Comparison of ENCODE assay signal across 17 cellular contexts in the genomic region with DNA sequence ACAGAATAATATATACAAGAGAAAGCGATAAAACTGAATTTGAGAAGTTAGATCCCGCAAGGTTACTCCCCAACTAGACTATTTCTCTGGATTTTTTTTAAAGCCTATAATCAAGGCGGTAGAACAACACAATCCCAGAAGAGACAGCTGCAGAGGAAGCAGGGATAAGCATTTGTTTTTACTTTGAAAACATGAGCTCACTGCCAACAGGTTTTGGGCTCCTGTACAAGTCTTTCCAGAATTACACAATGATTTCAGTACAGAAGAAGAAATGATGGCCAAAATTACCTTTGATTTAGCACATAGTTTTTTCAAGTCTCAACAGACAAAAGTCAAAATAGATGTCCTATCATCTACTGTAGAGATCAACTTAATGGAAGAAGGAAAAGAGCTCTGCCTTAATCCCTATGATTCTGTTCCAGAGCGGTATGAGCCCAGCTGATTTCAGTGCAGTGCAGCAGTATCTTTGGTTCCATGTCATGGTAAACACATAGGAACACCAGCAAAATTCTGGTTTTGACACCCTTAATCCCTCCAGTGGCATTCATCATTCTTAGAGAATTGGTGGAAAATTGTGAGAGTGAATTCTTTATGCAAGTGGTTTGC.
DNase-seq lines count a peak whose midpoint lies in the region; ATAC-seq, FAIRE-seq and TF ChIP-seq lines count a peak whose summit lies in the region.
"Had no signal": no experiment of that assay in that cellular context is flagged by ENCODE, and none has a peak within 500 bp of the region (broad histone marks: within the 10 kb centered on the region; RNA-seq: fewer than 3 reads in every experiment).

No MANE protein-coding gene starts in this region.

- H3K4me1 Mint-ChIP-seq in H9 (peaks cover 38 to 42% of the 10 kb centered on the region in 2 experiments), astrocyte (ENCODE audit: low read depth, unreplicated experiment) (peaks cover 8% of the 10 kb centered on the region)
- H3K4me1 Mint-ChIP-seq: activated CD4-positive, alpha-beta T cell treated with anti-CD3 and anti-CD28 coated beads, Interleukin-2, amount 10 ng/mL, durations not matched to agents 24 days and 14 days; activated naive CD8-positive, alpha-beta T cell treated with anti-CD3 and anti-CD28 coated beads for 36 hours had no signal

- H3K4me1 ChIP-seq in H9 (ENCODE audit: insufficient read depth, low read length), result peaks cover 4% of the 10 kb centered on the region; the same call in 1 of the 2 replicates
- H3K4me1 ChIP-seq in astrocyte (ENCODE audit: insufficient read depth, low read length), result peaks cover 8% of the 10 kb centered on the region
- no peaks in the 10 kb centered on the region for H3K4me1 ChIP-seq in prostate gland (replicated peaks)
- H3K4me1 ChIP-seq: BE2C, parathyroid adenoma had no signal

- DNase-seq in H9 (no peak), astrocyte (ENCODE audit: low read depth) (peak; percentile 77), fibroblast of the aortic adventitia (ENCODE audit: low read depth) (peak; percentile 83), prostate gland (ENCODE audit: low spot score) (peak; percentile 45), putamen (ENCODE audit: low spot score) (no peak)
- no peak for DNase-seq in activated CD4-positive, alpha-beta T cell treated with anti-CD3 and anti-CD28 coated beads, Interleukin-2, amount 50 U/mL, for 48 hours
- DNase-seq: activated CD4-positive, alpha-beta T cell treated with anti-CD3 and anti-CD28 coated beads, Interleukin-2, amount 10 ng/mL, durations not matched to agents 24 days and 14 days; activated naive CD8-positive, alpha-beta T cell treated with anti-CD3 and anti-CD28 coated beads for 36 hours; activated T-cell treated with anti-CD3 and anti-CD28 coated beads, Interleukin-2, amount 50 U/mL, for 24 hours; BE2C; esophagus squamous epithelium; Karpas-422; NCI-H187; NCI-H526 treated with DMSO at 0.1 percent for 48 hours had no signal

- H4K8ac ChIP-seq in H9 (replicated peaks; ENCODE audit: insufficient read length, low read depth, low read length), result no peak overlapping the region

- no peak overlapping the region for H3K18ac ChIP-seq in H9 (ENCODE audit: insufficient read length, low read depth, low read length)

- no CpG with 5 or more reads among the region's 4 CpGs for WGBS in H9 (ENCODE audit: extremely low coverage, insufficient read length, low lambda C conversion rate)
- 23% methylated on average over 4 of the region's 4 CpGs for WGBS in prostate gland

- H3K9ac ChIP-seq in H9 (ENCODE audit: extremely low read depth, insufficient read length, low read length), result no peak overlapping the region
- no peak overlapping the region for H3K9ac ChIP-seq in astrocyte (ENCODE audit: low read length)
- H3K9ac ChIP-seq: parathyroid adenoma had no signal

- H4K20me1 ChIP-seq in H9 (ENCODE audit: control insufficient read depth, insufficient read depth, insufficient read length) (no peaks in the 10 kb centered on the region), astrocyte (ENCODE audit: insufficient read depth, low read length) (no peaks in the 10 kb centered on the region)

- no peak overlapping the region for H2BK20ac ChIP-seq in H9 (ENCODE audit: low read depth, low read length, poor library complexity, severe bottlenecking)

- H3T11ph ChIP-seq in H9 (ENCODE audit: low read length), result no peak overlapping the region

- no peak overlapping the region for H2BK5ac ChIP-seq in H9 (ENCODE audit: insufficient read length, low read length)

- H2BK15ac ChIP-seq in H9 (ENCODE audit: low read depth, low read length), result no peak overlapping the region

- H3K14ac ChIP-seq in H9 (ENCODE audit: insufficient read depth, low read length), result no peak overlapping the region

- TF ChIP-seq POLR2A in prostate gland (IDR thresholded peaks at IDR 0.05), result no peak

- H3K79me2 ChIP-seq in H9 (ENCODE audit: insufficient read depth, low read length) (no peaks in the 10 kb centered on the region), astrocyte (ENCODE audit: insufficient read depth, low read length) (no peaks in the 10 kb centered on the region)
- H3K79me2 ChIP-seq: parathyroid adenoma had no signal

- TF ChIP-seq CTCF in H9 (conservative IDR thresholded peaks at IDR 0.05), result no peak
- TF ChIP-seq CTCF in astrocyte (IDR thresholded peaks at IDR 0.05; ENCODE audit: insufficient read depth, low read depth, low read length), result no peak
- no peak for TF ChIP-seq CTCF in fibroblast of the aortic adventitia (IDR thresholded peaks at IDR 0.05; ENCODE audit: insufficient read depth, low read length)
- no peak for TF ChIP-seq CTCF in prostate gland (IDR thresholded peaks at IDR 0.05)

- peak overlapping the region; percentile 62 for H2BK12ac ChIP-seq in H9 (ENCODE audit: insufficient read length, low read depth, low read length)

- H2AK5ac ChIP-seq in H9 (ENCODE audit: insufficient read length, low read length), result no peak overlapping the region

- no peak overlapping the region for H4K5ac ChIP-seq in H9 (ENCODE audit: insufficient read length, low read depth, low read length)

- H3K36me3 ChIP-seq in astrocyte (ENCODE audit: insufficient read depth, low read length) (no peaks in the 10 kb centered on the region), prostate gland (no peaks in the 10 kb centered on the region)
- H3K36me3 ChIP-seq: BE2C, esophagus squamous epithelium had no signal

- H3K9me3 Mint-ChIP-seq in H9, result peaks cover 7 to 13% of the 10 kb centered on the region in 2 experiments
- no peaks in the 10 kb centered on the region for H3K9me3 Mint-ChIP-seq in astrocyte (ENCODE audit: unreplicated experiment)
- H3K9me3 Mint-ChIP-seq: activated CD4-positive, alpha-beta T cell treated with anti-CD3 and anti-CD28 coated beads, Interleukin-2, amount 10 ng/mL, durations not matched to agents 24 days and 14 days had no signal

- no peak overlapping the region for H3K4me2 ChIP-seq in H9 (ENCODE audit: insufficient read depth, insufficient read length, low read length)
- H3K4me2 ChIP-seq in astrocyte (ENCODE audit: low read length), result no peak overlapping the region

- no peak overlapping the region for H2AFZ ChIP-seq in H9 (ENCODE audit: low read length)
- H2AFZ ChIP-seq in astrocyte (ENCODE audit: low read depth, low read length), result no peak overlapping the region
- H2AFZ ChIP-seq: parathyroid adenoma had no signal

- peaks cover 7 to 15% (median 15%) of the 10 kb centered on the region in 3 experiments for H3K36me3 Mint-ChIP-seq in H9 (ENCODE audit: insufficient read depth in 1 of 3, low read depth in 3 of 3)
- no peaks in the 10 kb centered on the region for H3K36me3 Mint-ChIP-seq in astrocyte (ENCODE audit: low read depth, unreplicated experiment)
- H3K36me3 Mint-ChIP-seq: activated naive CD8-positive, alpha-beta T cell treated with anti-CD3 and anti-CD28 coated beads for 36 hours had no signal

- no peaks in the 10 kb centered on the region for H3K79me1 ChIP-seq in H9 (ENCODE audit: insufficient read depth, low read depth, low read length, poor library complexity, severe bottlenecking)

- intact Hi-C loops in prostate gland (cut with DNase I), result loop anchor here (5.0 to 10.0 kb wide), 3 partner anchors 46 to 829 kb away; no protein-coding TSS in a partner anchor

- no peak overlapping the region for H3K4me3 ChIP-seq in astrocyte (ENCODE audit: insufficient read depth, low read depth, low read length)
- no peak overlapping the region for H3K4me3 ChIP-seq in fibroblast of the aortic adventitia (ENCODE audit: low read depth, low read length)
- H3K4me3 ChIP-seq in prostate gland, result no peak overlapping the region
- H3K4me3 ChIP-seq: esophagus squamous epithelium had no signal

- no peak overlapping the region for H3K56ac ChIP-seq in H9 (ENCODE audit: insufficient read length, low read depth, low read length)

- H3K27ac ChIP-seq in H9 (ENCODE audit: insufficient read length, low read depth, low read length) (no peak overlapping the region), astrocyte (ENCODE audit: low read depth, low read length) (no peak overlapping the region), prostate gland (no peak overlapping the region)
- H3K27ac ChIP-seq: parathyroid adenoma had no signal

- H3K27me3 Mint-ChIP-seq in H9 (ENCODE audit: low read depth), result no peaks in the 10 kb centered on the region
- H3K27me3 Mint-ChIP-seq in astrocyte (ENCODE audit: low read depth, unreplicated experiment), result no peaks in the 10 kb centered on the region
- H3K27me3 Mint-ChIP-seq: activated CD4-positive, alpha-beta T cell treated with anti-CD3 and anti-CD28 coated beads, Interleukin-2, amount 10 ng/mL, durations not matched to agents 24 days and 14 days; activated naive CD8-positive, alpha-beta T cell treated with anti-CD3 and anti-CD28 coated beads for 36 hours; activated T-cell treated with anti-CD3 and anti-CD28 coated beads, Interleukin-2, amount 50 U/mL, for 24 hours had no signal

- no peak overlapping the region for H2BK120ac ChIP-seq in H9 (ENCODE audit: low read depth, low read length, poor library complexity, severe bottlenecking)

- H3K9me3 ChIP-seq in H9 (ENCODE audit: control insufficient read depth, low read depth, low read length), result no peaks in the 10 kb centered on the region
- H3K9me3 ChIP-seq in astrocyte (ENCODE audit: insufficient read depth, low read depth, low read length), result no peaks in the 10 kb centered on the region
- H3K9me3 ChIP-seq in prostate gland, result no peaks in the 10 kb centered on the region
- H3K9me3 ChIP-seq: BE2C, esophagus squamous epithelium had no signal

- H3K23ac ChIP-seq in H9 (ENCODE audit: insufficient read length, low read depth, low read length), result no peak overlapping the region

- no peak overlapping the region for H4K91ac ChIP-seq in H9 (ENCODE audit: insufficient read length, low read depth, low read length)

- H3K4me3 Mint-ChIP-seq in H9, result no peak overlapping the region
- no peak overlapping the region for H3K4me3 Mint-ChIP-seq in astrocyte (ENCODE audit: unreplicated experiment)
- H3K4me3 Mint-ChIP-seq: activated CD4-positive, alpha-beta T cell treated with anti-CD3 and anti-CD28 coated beads, Interleukin-2, amount 10 ng/mL, durations not matched to agents 24 days and 14 days; activated naive CD8-positive, alpha-beta T cell treated with anti-CD3 and anti-CD28 coated beads for 36 hours; activated T-cell treated with anti-CD3 and anti-CD28 coated beads, Interleukin-2, amount 50 U/mL, for 24 hours had no signal

- FAIRE-seq in astrocyte (lab: Jason Lieb, UNC), result no peak

- peaks cover 3% of the 10 kb centered on the region for H3K23me2 ChIP-seq in H9 (ENCODE audit: insufficient read length, low read depth, low read length, poor library complexity, severe bottlenecking)

- peak overlapping the region in 2 of 3 experiments; percentile 24 to 88; a peak in 2 of 7 replicates for H3K27ac Mint-ChIP-seq in H9
- no peak overlapping the region for H3K27ac Mint-ChIP-seq in astrocyte (ENCODE audit: unreplicated experiment)
- H3K27ac Mint-ChIP-seq: activated CD4-positive, alpha-beta T cell treated with anti-CD3 and anti-CD28 coated beads, Interleukin-2, amount 10 ng/mL, durations not matched to agents 24 days and 14 days; activated naive CD8-positive, alpha-beta T cell treated with anti-CD3 and anti-CD28 coated beads for 36 hours; activated T-cell treated with anti-CD3 and anti-CD28 coated beads, Interleukin-2, amount 50 U/mL, for 24 hours had no signal

- no peak overlapping the region for H3K4ac ChIP-seq in H9 (ENCODE audit: low read depth, low read length)

- H3K27me3 ChIP-seq in H9 (ENCODE audit: insufficient read depth, low read length) (no peaks in the 10 kb centered on the region), astrocyte (ENCODE audit: insufficient read depth, low read length) (no peaks in the 10 kb centered on the region), prostate gland (replicated peaks; ENCODE audit: insufficient read depth) (no peaks in the 10 kb centered on the region)
- H3K27me3 ChIP-seq: BE2C, esophagus squamous epithelium had no signal

- ATAC-seq in GM18520 (IDR thresholded peaks at IDR 0.05; ENCODE audit: unreplicated experiment) (no peak), HG03342 (IDR thresholded peaks at IDR 0.05; ENCODE audit: unreplicated experiment) (no peak)

Comparison
In these comparisons a context has a peak if more than half of its experiments do, and no peak if none do; other contexts are left out.
1. DNase-seq: peak in astrocyte (single experiment), fibroblast of the aortic adventitia (single experiment) and prostate gland (single experiment); none in H9 (single experiment), activated CD4-positive, alpha-beta T cell treated with anti-CD3 and anti-CD28 coated beads, Interleukin-2, amount 50 U/mL, for 48 hours (0 of 2) and putamen (single experiment).